18 cellular contexts compared by ENCODE assay signal in genomic region chr22:35424761-35425160, GRCh38. TPM values are rescaled to one million over a fixed set of nuclear protein-coding genes. Genes with fewer than 3 reads are reported as not detected.
DNase-seq lines count a peak whose midpoint lies in the region; TF ChIP-seq lines count a peak whose summit lies in the region.
"Had no signal": no experiment of that assay in that cellular context is flagged by ENCODE, and none has a peak within 500 bp of the region (broad histone marks: within the 10 kb centered on the region; RNA-seq: fewer than 3 reads in every experiment).

No MANE protein-coding gene starts in this region.

- H3K4me3 Mint-ChIP-seq in activated CD4-positive, alpha-beta T cell treated with anti-CD3 and anti-CD28 coated beads, Interleukin-2, amount 10 ng/mL, durations not matched to agents 24 days and 14 days = no peak overlapping the region
- no peak overlapping the region for H3K4me3 Mint-ChIP-seq in activated T-helper 2 cell treated with anti-CD3 and anti-CD28 coated beads, Interferon-gamma antibody, Interleukin-2, Interleukin-4, amounts not matched to agents 10 μg/mL and 5 μg/mL and 100 μg/mL, durations not matched to agents 14 hours and 24 hours and 36 hours (ENCODE audit: low read depth)
- no peak overlapping the region for H3K4me3 Mint-ChIP-seq in neural crest cell
- H3K4me3 Mint-ChIP-seq in type B pancreatic cell = no peak overlapping the region
- H3K4me3 Mint-ChIP-seq: CD4-positive, alpha-beta T cell had no signal

- no peak for DNase-seq in activated CD4-positive, alpha-beta T cell treated with anti-CD3 and anti-CD28 coated beads, Interleukin-2, amount 10 ng/mL, durations not matched to agents 24 days and 14 days
- no peak for DNase-seq in activated CD4-positive, alpha-beta T cell treated with anti-CD3 and anti-CD28 coated beads for 1 hour
- no peak for DNase-seq in activated T-helper 2 cell treated with anti-CD3 and anti-CD28 coated beads, Interferon-gamma antibody, Interleukin-2, Interleukin-4, amounts not matched to agents 10 μg/mL and 5 μg/mL and 100 μg/mL, durations not matched to agents 14 hours and 24 hours and 36 hours (ENCODE audit: low spot score)
- no peak for DNase-seq in neural crest cell (ENCODE audit: low read depth, low spot score)
- DNase-seq in type B pancreatic cell (ENCODE audit: extremely low spot score, unreplicated experiment) = no peak
- DNase-seq in NCI-H1417 treated with DMSO at 0.1 percent for 48 hours (lab: John Stamatoyannopoulos, UW) = no peak
- DNase-seq in kidney tubule cell (ENCODE audit: low spot score) = no peak
- DNase-seq in stimulated activated naive CD4-positive, alpha-beta T cell (lab: John Stamatoyannopoulos, UW) = no peak
- DNase-seq: 8988T; BE2C; Calu3; CD4-positive, alpha-beta T cell; DMS79; NCI-H1048; NCI-H146; NCI-H2081; NCI-H748 treated with DMSO at 0.1 percent for 48 hours; PC-3 had no signal

- no peaks in the 10 kb centered on the region for H3K27me3 Mint-ChIP-seq in activated CD4-positive, alpha-beta T cell treated with anti-CD3 and anti-CD28 coated beads, Interleukin-2, amount 10 ng/mL, durations not matched to agents 24 days and 14 days
- H3K27me3 Mint-ChIP-seq in activated T-helper 2 cell treated with anti-CD3 and anti-CD28 coated beads, Interferon-gamma antibody, Interleukin-2, Interleukin-4, amounts not matched to agents 10 μg/mL and 5 μg/mL and 100 μg/mL, durations not matched to agents 14 hours and 24 hours and 36 hours (ENCODE audit: low read depth) = no peaks in the 10 kb centered on the region
- H3K27me3 Mint-ChIP-seq in neural crest cell (ENCODE audit: low read depth) = no peaks in the 10 kb centered on the region
- H3K27me3 Mint-ChIP-seq in type B pancreatic cell = no peaks in the 10 kb centered on the region
- H3K27me3 Mint-ChIP-seq: CD4-positive, alpha-beta T cell had no signal

- peaks cover 52% of the 10 kb centered on the region for H3K36me3 Mint-ChIP-seq in activated CD4-positive, alpha-beta T cell treated with anti-CD3 and anti-CD28 coated beads, Interleukin-2, amount 10 ng/mL, durations not matched to agents 24 days and 14 days (ENCODE audit: low read depth)
- H3K36me3 Mint-ChIP-seq in activated T-helper 2 cell treated with anti-CD3 and anti-CD28 coated beads, Interferon-gamma antibody, Interleukin-2, Interleukin-4, amounts not matched to agents 10 μg/mL and 5 μg/mL and 100 μg/mL, durations not matched to agents 14 hours and 24 hours and 36 hours (ENCODE audit: low read depth) = peaks cover 70% of the 10 kb centered on the region
- H3K36me3 Mint-ChIP-seq in neural crest cell (ENCODE audit: low read depth) = peaks cover 5% of the 10 kb centered on the region
- H3K36me3 Mint-ChIP-seq in type B pancreatic cell = peaks cover 4% of the 10 kb centered on the region

- H3K4me1 Mint-ChIP-seq in activated CD4-positive, alpha-beta T cell treated with anti-CD3 and anti-CD28 coated beads, Interleukin-2, amount 10 ng/mL, durations not matched to agents 24 days and 14 days = peaks cover 2% of the 10 kb centered on the region
- H3K4me1 Mint-ChIP-seq in activated T-helper 2 cell treated with anti-CD3 and anti-CD28 coated beads, Interferon-gamma antibody, Interleukin-2, Interleukin-4, amounts not matched to agents 10 μg/mL and 5 μg/mL and 100 μg/mL, durations not matched to agents 14 hours and 24 hours and 36 hours (ENCODE audit: low read depth) = peaks cover 2% of the 10 kb centered on the region
- H3K4me1 Mint-ChIP-seq in neural crest cell (peaks cover 16% of the 10 kb centered on the region), type B pancreatic cell (ENCODE audit: unreplicated experiment) (peaks cover 13% of the 10 kb centered on the region)

- H3K27ac Mint-ChIP-seq in activated CD4-positive, alpha-beta T cell treated with anti-CD3 and anti-CD28 coated beads, Interleukin-2, amount 10 ng/mL, durations not matched to agents 24 days and 14 days = peak overlapping the region; percentile 43
- peak overlapping the region; percentile 68 for H3K27ac Mint-ChIP-seq in activated T-helper 2 cell treated with anti-CD3 and anti-CD28 coated beads, Interferon-gamma antibody, Interleukin-2, Interleukin-4, amounts not matched to agents 10 μg/mL and 5 μg/mL and 100 μg/mL, durations not matched to agents 14 hours and 24 hours and 36 hours
- H3K27ac Mint-ChIP-seq in neural crest cell (ENCODE audit: unreplicated experiment) (peak overlapping the region; percentile 10), type B pancreatic cell (peak overlapping the region; percentile 14)
- H3K27ac Mint-ChIP-seq: CD4-positive, alpha-beta T cell had no signal

- TF ChIP-seq CTCF in neural crest cell (conservative IDR thresholded peaks at IDR 0.05) = no peak
- TF ChIP-seq CTCF in type B pancreatic cell (conservative IDR thresholded peaks at IDR 0.05) = no peak

- intact Hi-C loops in activated CD4-positive, alpha-beta T cell treated with anti-CD3 and anti-CD28 coated beads, Interleukin-2, amount 10 ng/mL, durations not matched to agents 24 days and 14 days (cut with micrococcal nuclease) = no loop called here
- intact Hi-C loops in activated T-helper 2 cell treated with anti-CD3 and anti-CD28 coated beads, Interferon-gamma antibody, Interleukin-2, Interleukin-4, amounts not matched to agents 10 μg/mL and 5 μg/mL and 100 μg/mL, durations not matched to agents 14 hours and 24 hours and 36 hours (cut with micrococcal nuclease) = no loop called here

- H3K9me3 Mint-ChIP-seq in activated CD4-positive, alpha-beta T cell treated with anti-CD3 and anti-CD28 coated beads, Interleukin-2, amount 10 ng/mL, durations not matched to agents 24 days and 14 days = no peaks in the 10 kb centered on the region
- no peaks in the 10 kb centered on the region for H3K9me3 Mint-ChIP-seq in activated T-helper 2 cell treated with anti-CD3 and anti-CD28 coated beads, Interferon-gamma antibody, Interleukin-2, Interleukin-4, amounts not matched to agents 10 μg/mL and 5 μg/mL and 100 μg/mL, durations not matched to agents 14 hours and 24 hours and 36 hours
- no peaks in the 10 kb centered on the region for H3K9me3 Mint-ChIP-seq in neural crest cell
- H3K9me3 Mint-ChIP-seq in type B pancreatic cell = no peaks in the 10 kb centered on the region
- H3K9me3 Mint-ChIP-seq: CD4-positive, alpha-beta T cell had no signal

RNA-seq across cellular contexts. Expression of gene MCM5, which starts 24.8 kb away (rescaled TPM):
- total RNA-seq in activated CD4-positive, alpha-beta T cell treated with anti-CD3 and anti-CD28 coated beads, Interleukin-2, amount 10 ng/mL, durations not matched to agents 24 days and 14 days = 334 and 343 TPM in 2 replicates
- total RNA-seq in activated T-helper 2 cell treated with anti-CD3 and anti-CD28 coated beads, Interferon-gamma antibody, Interleukin-2, Interleukin-4, amounts not matched to agents 10 μg/mL and 5 μg/mL and 100 μg/mL, durations not matched to agents 14 hours and 24 hours and 36 hours = 270 and 286 TPM in 2 replicates
- 174 and 187 TPM in 2 replicates for total RNA-seq in neural crest cell
- 45.5 and 98.0 TPM in 2 replicates for total RNA-seq in type B pancreatic cell (ENCODE audit: low replicate concordance)

RNA-seq across cellular contexts. Expression of gene HMOX1, which starts 43.9 kb away (rescaled TPM):
- total RNA-seq in activated CD4-positive, alpha-beta T cell treated with anti-CD3 and anti-CD28 coated beads, Interleukin-2, amount 10 ng/mL, durations not matched to agents 24 days and 14 days = 0.57 and 0.72 TPM in 2 replicates
- 1.0 and 1.3 TPM in 2 replicates for total RNA-seq in activated T-helper 2 cell treated with anti-CD3 and anti-CD28 coated beads, Interferon-gamma antibody, Interleukin-2, Interleukin-4, amounts not matched to agents 10 μg/mL and 5 μg/mL and 100 μg/mL, durations not matched to agents 14 hours and 24 hours and 36 hours
- total RNA-seq in neural crest cell (2.2 and 2.4 TPM in 2 replicates), type B pancreatic cell (ENCODE audit: low replicate concordance) (4.1 and 7.7 TPM in 2 replicates)

Comparison
In these comparisons a context has a peak if more than half of its experiments do, and no peak if none do; other contexts are left out.
1. H3K27ac Mint-ChIP-seq: peak in every context shown above with its lines; median percentile 68 in activated T-helper 2 cell treated with anti-CD3 and anti-CD28 coated beads, Interferon-gamma antibody, Interleukin-2, Interleukin-4, amounts not matched to agents 10 μg/mL and 5 μg/mL and 100 μg/mL, durations not matched to agents 14 hours and 24 hours and 36 hours; 43 in activated CD4-positive, alpha-beta T cell treated with anti-CD3 and anti-CD28 coated beads, Interleukin-2, amount 10 ng/mL, durations not matched to agents 24 days and 14 days; 14 in type B pancreatic cell; 10 in neural crest cell.